10 cellular contexts compared by ENCODE assay signal in genomic region chr10:75396861-75397570, GRCh38. TPM values are rescaled to one million over a fixed set of nuclear protein-coding genes. Genes with fewer than 3 reads are reported as not detected.
A peak's percentile ranks its signal among the peaks of the same experiment; 100 is the strongest.
DNase-seq lines count a peak whose midpoint lies in the region; ATAC-seq and TF ChIP-seq lines count a peak whose summit lies in the region.
"Had no signal": no experiment of that assay in that cellular context is flagged by ENCODE, and none has a peak within 500 bp of the region (broad histone marks: within the 10 kb centered on the region; RNA-seq: fewer than 3 reads in every experiment).

No MANE protein-coding gene starts in this region.

- H3K9me3 ChIP-seq in ES-I3 (ENCODE audit: control insufficient read depth, insufficient read depth, low read length) (no peaks in the 10 kb centered on the region), iPS-20b (ENCODE audit: insufficient read depth, low read depth, low read length) (no peaks in the 10 kb centered on the region; the same call in 1 of the 2 replicates), sigmoid colon (no peaks in the 10 kb centered on the region)
- H3K9me3 ChIP-seq: SJSA1 had no signal

- no peaks in the 10 kb centered on the region for H3K36me3 ChIP-seq in ES-I3 (ENCODE audit: insufficient read depth, low read length)
- no peaks in the 10 kb centered on the region for H3K36me3 ChIP-seq in iPS-20b (ENCODE audit: insufficient read depth, low read depth, low read length)
- H3K36me3 ChIP-seq in sigmoid colon = peaks cover 0 to 34% (median 6%) of the 10 kb centered on the region in 4 donors

- no peak overlapping the region for H3K27ac ChIP-seq in iPS-20b (ENCODE audit: low read length)
- peak overlapping the region; percentile 93 to 99 (median 98) for H3K27ac ChIP-seq in sigmoid colon
- H3K27ac ChIP-seq: KMS-11, SJSA1 had no signal

- intact Hi-C loops in sigmoid colon (cut with DNase I) = no loop called here

- peaks cover 87% of the 10 kb centered on the region for H3K27me3 Mint-ChIP-seq in brain
- H3K27me3 Mint-ChIP-seq in activated CD8-positive, alpha-beta memory T cell treated with anti-CD3 and anti-CD28 coated beads, Interleukin-2, amount 10 ng/mL, durations not matched to agents 7 days and 5 days = peaks cover 62% of the 10 kb centered on the region

- no peak for TF ChIP-seq POLR2A in sigmoid colon (IDR thresholded peaks at IDR 0.05)

- TF ChIP-seq EP300 in sigmoid colon (IDR thresholded peaks at IDR 0.05) = no peak

- DNase-seq in sigmoid colon (no peak), SK-N-DZ (ENCODE audit: low spot score) (no peak), RKO (ENCODE audit: low spot score) (no peak)
- DNase-seq in activated CD8-positive, alpha-beta memory T cell treated with anti-CD3 and anti-CD28 coated beads, Interleukin-2, amount 10 ng/mL, durations not matched to agents 7 days and 5 days = no peak

- H3K4me1 ChIP-seq in ES-I3 (ENCODE audit: insufficient read depth, low read length) = no peaks in the 10 kb centered on the region
- peaks cover 10% of the 10 kb centered on the region; the same call in 1 of the 2 replicates for H3K4me1 ChIP-seq in iPS-20b (ENCODE audit: insufficient read depth, low read length)
- peaks cover 0 to 33% (median 18%) of the 10 kb centered on the region in 4 donors for H3K4me1 ChIP-seq in sigmoid colon

- H3K9me3 Mint-ChIP-seq in brain = peaks cover 0 to 10% (median 6%) of the 10 kb centered on the region in 5 experiments
- H3K9me3 Mint-ChIP-seq in activated CD8-positive, alpha-beta memory T cell treated with anti-CD3 and anti-CD28 coated beads, Interleukin-2, amount 10 ng/mL, durations not matched to agents 7 days and 5 days (ENCODE audit: low read depth) = no peaks in the 10 kb centered on the region

- CTCF ChIA-PET in activated CD8-positive, alpha-beta memory T cell treated with anti-CD3 and anti-CD28 coated beads, Interleukin-2, amount 10 ng/mL, durations not matched to agents 7 days and 5 days (lab: Charles Lee) = no interaction called here

- TF ChIP-seq CTCF in brain (conservative IDR thresholded peaks at IDR 0.05) (no peak), sigmoid colon (IDR thresholded peaks at IDR 0.05) (no peak)

- 8 to 18% methylated on average over 57 of the region's 57 CpGs for WGBS in sigmoid colon, 2 donors

- peak overlapping the region in 4 of 5 experiments; percentile 80 to 99 (median 94) for H3K27ac Mint-ChIP-seq in brain
- no peak overlapping the region for H3K27ac Mint-ChIP-seq in activated CD8-positive, alpha-beta memory T cell treated with anti-CD3 and anti-CD28 coated beads, Interleukin-2, amount 10 ng/mL, durations not matched to agents 7 days and 5 days

- H3K9ac ChIP-seq in ES-I3 (ENCODE audit: low read depth, low read length) = peak overlapping the region; percentile 52
- no peak overlapping the region for H3K9ac ChIP-seq in iPS-20b (ENCODE audit: low read depth, low read length)
- H3K9ac ChIP-seq: KMS-11 had no signal

- ATAC-seq in activated CD8-positive, alpha-beta memory T cell treated with anti-CD3 and anti-CD28 coated beads, Interleukin-2, amount 10 ng/mL, durations not matched to agents 7 days and 5 days = no peak
- ATAC-seq in GM21360 (IDR thresholded peaks at IDR 0.05; ENCODE audit: unreplicated experiment) = no peak

- peaks cover 21% of the 10 kb centered on the region for H3K36me3 Mint-ChIP-seq in brain
- no peaks in the 10 kb centered on the region for H3K36me3 Mint-ChIP-seq in activated CD8-positive, alpha-beta memory T cell treated with anti-CD3 and anti-CD28 coated beads, Interleukin-2, amount 10 ng/mL, durations not matched to agents 7 days and 5 days

- H3K27me3 ChIP-seq in iPS-20b (ENCODE audit: insufficient read depth, low read length) (peaks cover 100% of the 10 kb centered on the region), sigmoid colon (no peaks in the 10 kb centered on the region)
- H3K27me3 ChIP-seq: SJSA1 had no signal

- H3K4me3 ChIP-seq in iPS-20b (ENCODE audit: low read length) (peak overlapping the region; percentile 62), sigmoid colon (peak overlapping the region; percentile 21 to 94 (median 83))
- H3K4me3 ChIP-seq: SJSA1 had no signal

- peak overlapping the region; percentile 32 to 100 (median 90) for H3K4me3 Mint-ChIP-seq in brain
- no peak overlapping the region for H3K4me3 Mint-ChIP-seq in activated CD8-positive, alpha-beta memory T cell treated with anti-CD3 and anti-CD28 coated beads, Interleukin-2, amount 10 ng/mL, durations not matched to agents 7 days and 5 days

- peaks cover 19% of the 10 kb centered on the region for H3K4me1 Mint-ChIP-seq in brain
- H3K4me1 Mint-ChIP-seq in activated CD8-positive, alpha-beta memory T cell treated with anti-CD3 and anti-CD28 coated beads, Interleukin-2, amount 10 ng/mL, durations not matched to agents 7 days and 5 days = peaks cover 15% of the 10 kb centered on the region

RNA-seq across cellular contexts. Expression of gene ZNF503, which starts 4.5 kb away (rescaled TPM):
- polyA plus RNA-seq in brain (ENCODE audit: insufficient read depth, low read depth, low replicate concordance) = 7.6 TPM
- 10 to 100 TPM; 10.0 to 20.3 (median 18.2) TPM for total RNA-seq in sigmoid colon
- polyA plus RNA-seq in sigmoid colon = 1 to 10 TPM; 2.3 to 6.3 (median 5.4) TPM
- under 1 TPM; 0.35 to 0.80 TPM for total RNA-seq in activated CD8-positive, alpha-beta memory T cell treated with anti-CD3 and anti-CD28 coated beads, Interleukin-2, amount 10 ng/mL, durations not matched to agents 7 days and 5 days
- 8.0 and 12.9 TPM in 2 replicates for polyA plus RNA-seq in SK-N-DZ (2014; cell fraction: cytosol; rRNA removed)
- polyA plus RNA-seq in SK-N-DZ (2014; cell fraction: nucleus; rRNA removed) = 11.3 and 15.4 TPM in 2 replicates

RNA-seq across cellular contexts. Expression of gene LRMDA, which starts 34.4 kb away (rescaled TPM):
- polyA plus RNA-seq in brain (ENCODE audit: insufficient read depth, low read depth, low replicate concordance) (8.3 TPM), sigmoid colon (1 to 10 TPM; 2.8 to 9.0 (median 4.2) TPM)
- total RNA-seq in sigmoid colon = 10 to 100 TPM in 3 of 4 donors, 1 to 10 TPM in 1; 5.7 to 22.2 (median 13.7) TPM
- total RNA-seq in activated CD8-positive, alpha-beta memory T cell treated with anti-CD3 and anti-CD28 coated beads, Interleukin-2, amount 10 ng/mL, durations not matched to agents 7 days and 5 days = not detected
- 0.14 TPM in 1 of 2 replicates, not detected in the other for polyA plus RNA-seq in SK-N-DZ (2014; cell fraction: cytosol; rRNA removed)
- not detected in 2 replicates for polyA plus RNA-seq in SK-N-DZ (2014; cell fraction: nucleus; rRNA removed)
- total RNA-seq: SJSA1 had no signal

Comparison
In these comparisons a context has a peak if more than half of its experiments do, and no peak if none do; other contexts are left out.
1. RNA of gene ZNF503, which starts 4.5 kb away (total RNA-seq): 10.0 to 20.3 TPM in sigmoid colon; 0.35 to 0.80 TPM in activated CD8-positive, alpha-beta memory T cell treated with anti-CD3 and anti-CD28 coated beads, Interleukin-2, amount 10 ng/mL, durations not matched to agents 7 days and 5 days; every median in the first group is over 4 times any median in the second.
2. RNA of gene LRMDA, which starts 34.4 kb away (total RNA-seq): 5.7 to 22.2 TPM in sigmoid colon; not detected in activated CD8-positive, alpha-beta memory T cell treated with anti-CD3 and anti-CD28 coated beads, Interleukin-2, amount 10 ng/mL, durations not matched to agents 7 days and 5 days; every median in the first group is over 4 times any median in the second.